Comparison of ENCODE assay signal across 8 cellular contexts in the genomic region with DNA sequence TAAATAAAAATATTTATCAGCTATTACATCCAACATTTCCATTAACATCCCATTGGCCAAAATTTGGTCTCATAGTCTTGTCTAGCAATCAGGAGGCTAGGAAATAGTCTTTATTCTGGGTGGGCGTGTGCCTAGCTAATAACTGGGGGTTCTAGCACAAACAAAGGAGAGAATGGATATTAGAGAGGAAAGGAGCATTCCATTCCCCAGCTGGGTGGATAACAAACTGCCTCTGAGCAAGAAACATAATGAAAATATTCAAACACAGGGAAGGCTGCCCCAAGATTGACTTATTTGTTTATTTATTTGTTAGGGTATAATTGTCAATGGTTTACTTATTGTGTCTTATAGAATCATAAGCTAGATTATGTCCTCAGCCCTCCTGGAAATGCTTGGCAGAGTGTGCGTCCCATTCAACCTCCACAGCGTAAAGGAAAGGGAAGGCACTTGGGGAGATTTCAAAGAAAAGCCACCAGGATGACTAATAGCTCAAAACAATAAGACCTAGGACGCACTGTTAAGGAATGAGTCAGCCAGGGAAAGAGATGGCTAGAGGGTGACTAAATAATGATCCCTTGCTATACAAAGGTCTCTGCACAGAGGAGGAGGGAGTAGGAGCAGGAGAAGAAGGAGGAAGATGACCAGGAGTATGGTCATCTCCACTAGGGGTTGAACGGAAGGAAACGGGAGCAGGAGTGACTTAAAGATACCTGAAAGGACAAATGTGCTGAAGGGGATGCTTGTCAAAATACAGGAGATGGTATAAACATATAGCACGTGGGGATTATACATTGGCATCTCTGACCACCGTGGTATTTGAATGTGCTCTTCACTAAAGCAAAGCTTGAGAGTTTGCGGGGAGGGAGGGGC. TPM values are rescaled to one million over a fixed set of nuclear protein-coding genes. Genes with fewer than 3 reads are reported as not detected.
DNase-seq lines count a peak whose midpoint lies in the region; ATAC-seq and TF ChIP-seq lines count a peak whose summit lies in the region.

No MANE protein-coding gene starts in this region.

- H3K4me3 ChIP-seq in ACC112 (ENCODE audit: low read depth, low read length) = peak overlapping the region; percentile 22; the same call in 1 of the 2 replicates

- peaks cover 26% of the 10 kb centered on the region for H3K4me1 ChIP-seq in ACC112 (ENCODE audit: control insufficient read depth, insufficient read depth, low read length, unreplicated experiment)

- H3K27me3 Mint-ChIP-seq in HFFc6 (ENCODE audit: insufficient read depth) (no peaks in the 10 kb centered on the region; the same call in 1 of the 2 replicates), WTC11 (ENCODE audit: low read depth) (no peaks in the 10 kb centered on the region), osteocyte (ENCODE audit: unreplicated experiment) (no peaks in the 10 kb centered on the region)

- peak; percentile 79 for ATAC-seq in WTC11
- ATAC-seq in HG02759 (IDR thresholded peaks at IDR 0.05; ENCODE audit: unreplicated experiment) = no peak
- no peak for ATAC-seq in GM19035 (IDR thresholded peaks at IDR 0.05; ENCODE audit: unreplicated experiment)

- no peaks in the 10 kb centered on the region for H3K27me3 ChIP-seq in ACC112 (ENCODE audit: insufficient read depth, low read length)

- no peak overlapping the region for H2AFZ ChIP-seq in ACC112 (ENCODE audit: low read length, unreplicated experiment)

- no peak for TF ChIP-seq CTCF in HFFc6 (IDR thresholded peaks at IDR 0.05)
- TF ChIP-seq CTCF in WTC11 (IDR thresholded peaks at IDR 0.05) = no peak
- no peak for TF ChIP-seq CTCF in osteocyte (IDR thresholded peaks at IDR 0.05)

- POLR2A ChIA-PET in WTC11 (lab: Charles Lee) = interaction anchor here (0.5 to 0.7 kb wide), 2 partner anchors 37 to 82 kb away, joined by 3 to 4 read pairs; no protein-coding TSS in a partner anchor

- H3K36me3 Mint-ChIP-seq in HFFc6 (ENCODE audit: low read depth) (peaks cover 8% of the 10 kb centered on the region; the same call in 1 of the 2 replicates), WTC11 (no peaks in the 10 kb centered on the region), osteocyte (ENCODE audit: unreplicated experiment) (peaks cover 3% of the 10 kb centered on the region)

- H3K27ac ChIP-seq in ACC112 (ENCODE audit: low read depth, low read length) = peak overlapping the region; percentile 72

- no peaks in the 10 kb centered on the region for H3K79me2 ChIP-seq in ACC112 (ENCODE audit: control insufficient read depth, insufficient read depth, low read length, unreplicated experiment)

- H3K4me3 Mint-ChIP-seq in HFFc6 (peak overlapping the region; percentile 68), WTC11 (no peak overlapping the region), osteocyte (ENCODE audit: unreplicated experiment) (no peak overlapping the region)

- peaks cover 6% of the 10 kb centered on the region; the same call in 1 of the 2 replicates for H3K9me3 Mint-ChIP-seq in HFFc6
- H3K9me3 Mint-ChIP-seq in WTC11 = no peaks in the 10 kb centered on the region
- peaks cover 9% of the 10 kb centered on the region for H3K9me3 Mint-ChIP-seq in osteocyte (ENCODE audit: unreplicated experiment)

- H3K36me3 ChIP-seq in ACC112 (ENCODE audit: insufficient read depth, low read length) = no peaks in the 10 kb centered on the region

- DNase-seq in HFFc6 = peak; percentile 92
- no peak for DNase-seq in WTC11 (ENCODE audit: low spot score)
- DNase-seq in iPS-NIHi7 (ENCODE audit: extremely low spot score) = peak; percentile 49
- no peak for DNase-seq in osteocyte (ENCODE audit: extremely low spot score, unreplicated experiment)
- no peak for DNase-seq in NCI-H1436 treated with DMSO at 0.1 percent for 48 hours (lab: John Stamatoyannopoulos, UW)

- CTCF ChIA-PET in WTC11 (lab: Charles Lee) = interaction anchor here (1.4 kb wide), 1 partner anchor 17 kb away, joined by 3 read pairs; no protein-coding TSS in a partner anchor

- H3K27ac Mint-ChIP-seq in HFFc6 = peak overlapping the region; percentile 73
- H3K27ac Mint-ChIP-seq in WTC11 = no peak overlapping the region
- no peak overlapping the region for H3K27ac Mint-ChIP-seq in osteocyte (ENCODE audit: unreplicated experiment)

- peaks cover 43% of the 10 kb centered on the region for H3K4me1 Mint-ChIP-seq in HFFc6 (ENCODE audit: low read depth)
- peaks cover 17% of the 10 kb centered on the region for H3K4me1 Mint-ChIP-seq in WTC11
- peaks cover 10% of the 10 kb centered on the region for H3K4me1 Mint-ChIP-seq in osteocyte (ENCODE audit: unreplicated experiment)

TF ChIP-seq in WTC11, 78 proteins besides CTCF, POLR2A, EP300 and RAD21:
- TF ChIP-seq ESRRA (CRISPR knock-in tag; IDR thresholded peaks at IDR 0.05; ENCODE audit: borderline replicate concordance) (no peak), FOXP1 (CRISPR knock-in tag; IDR thresholded peaks at IDR 0.05; ENCODE audit: borderline replicate concordance) (no peak), NR3C1 (CRISPR knock-in tag; conservative IDR thresholded peaks at IDR 0.05; ENCODE audit: low read depth) (no peak), EMX1 (CRISPR knock-in tag; IDR thresholded peaks at IDR 0.05) (no peak), MXD4 (CRISPR knock-in tag; IDR thresholded peaks at IDR 0.05; ENCODE audit: borderline replicate concordance) (no peak), HMGA2 (CRISPR knock-in tag; IDR thresholded peaks at IDR 0.05) (no peak), RORB (CRISPR knock-in tag; IDR thresholded peaks at IDR 0.05) (no peak), ZNF416 (CRISPR knock-in tag; IDR thresholded peaks at IDR 0.05) (no peak), ZNF138 (CRISPR knock-in tag; conservative IDR thresholded peaks at IDR 0.05) (no peak)
- TF ChIP-seq, protein P1, sequence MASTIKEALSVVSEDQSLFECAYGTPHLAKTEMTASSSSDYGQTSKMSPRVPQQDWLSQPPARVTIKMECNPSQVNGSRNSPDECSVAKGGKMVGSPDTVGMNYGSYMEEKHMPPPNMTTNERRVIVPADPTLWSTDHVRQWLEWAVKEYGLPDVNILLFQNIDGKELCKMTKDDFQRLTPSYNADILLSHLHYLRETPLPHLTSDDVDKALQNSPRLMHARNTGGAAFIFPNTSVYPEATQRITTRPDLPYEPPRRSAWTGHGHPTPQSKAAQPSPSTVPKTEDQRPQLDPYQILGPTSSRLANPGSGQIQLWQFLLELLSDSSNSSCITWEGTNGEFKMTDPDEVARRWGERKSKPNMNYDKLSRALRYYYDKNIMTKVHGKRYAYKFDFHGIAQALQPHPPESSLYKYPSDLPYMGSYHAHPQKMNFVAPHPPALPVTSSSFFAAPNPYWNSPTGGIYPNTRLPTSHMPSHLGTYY (CRISPR knock-in tag; IDR thresholded peaks at IDR 0.05) = no peak
- TF ChIP-seq, protein P2, sequence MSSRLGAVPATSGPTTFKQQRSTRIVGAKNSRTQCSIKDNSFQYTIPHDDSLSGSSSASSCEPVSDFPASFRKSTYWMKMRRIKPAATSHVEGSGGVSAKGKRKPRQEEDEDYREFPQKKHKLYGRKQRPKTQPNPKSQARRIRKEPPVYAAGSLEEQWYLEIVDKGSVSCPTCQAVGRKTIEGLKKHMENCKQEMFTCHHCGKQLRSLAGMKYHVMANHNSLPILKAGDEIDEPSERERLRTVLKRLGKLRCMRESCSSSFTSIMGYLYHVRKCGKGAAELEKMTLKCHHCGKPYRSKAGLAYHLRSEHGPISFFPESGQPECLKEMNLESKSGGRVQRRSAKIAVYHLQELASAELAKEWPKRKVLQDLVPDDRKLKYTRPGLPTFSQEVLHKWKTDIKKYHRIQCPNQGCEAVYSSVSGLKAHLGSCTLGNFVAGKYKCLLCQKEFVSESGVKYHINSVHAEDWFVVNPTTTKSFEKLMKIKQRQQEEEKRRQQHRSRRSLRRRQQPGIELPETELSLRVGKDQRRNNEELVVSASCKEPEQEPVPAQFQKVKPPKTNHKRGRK (CRISPR knock-in tag; IDR thresholded peaks at IDR 0.05; ENCODE audit: borderline replicate concordance) = no peak
- TF ChIP-seq, protein P3, sequence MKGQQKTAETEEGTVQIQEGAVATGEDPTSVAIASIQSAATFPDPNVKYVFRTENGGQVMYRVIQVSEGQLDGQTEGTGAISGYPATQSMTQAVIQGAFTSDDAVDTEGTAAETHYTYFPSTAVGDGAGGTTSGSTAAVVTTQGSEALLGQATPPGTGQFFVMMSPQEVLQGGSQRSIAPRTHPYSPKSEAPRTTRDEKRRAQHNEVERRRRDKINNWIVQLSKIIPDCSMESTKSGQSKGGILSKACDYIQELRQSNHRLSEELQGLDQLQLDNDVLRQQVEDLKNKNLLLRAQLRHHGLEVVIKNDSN (CRISPR knock-in tag; IDR thresholded peaks at IDR 0.05) = no peak

RNA-seq across cellular contexts. Expression of a gene that starts 23.5 kb away (rescaled TPM):
- total RNA-seq in HFFc6 (2021; fragmentation: NEBNext Ultra II Directional; extraction: Animal tissue kit (Norgen Biotek cat#: 25700)) = 10 to 100 TPM; 20.0 to 25.2 (median 22.7) TPM
- total RNA-seq in WTC11 (2021) (23.1 to 26.1 TPM (median 25.1 TPM) in 3 replicates), osteocyte (31.8 and 32.6 TPM in 2 replicates)

RNA-seq across cellular contexts. Expression of a gene that starts 56.2 kb away (rescaled TPM):
- total RNA-seq in HFFc6 (2021; fragmentation: NEBNext Ultra II Directional; extraction: Animal tissue kit (Norgen Biotek cat#: 25700)) = 1,000 to 10,000 TPM in 1 of 6 experiments, 100 to 1,000 TPM in 5; 752 to 1,001 (median 859) TPM
- total RNA-seq in WTC11 (2021) (1,082 to 1,187 TPM (median 1,146 TPM) in 3 replicates), osteocyte (756 and 802 TPM in 2 replicates)

Comparison
In these comparisons a context has a peak if more than half of its experiments do, and no peak if none do; other contexts are left out.
1. DNase-seq: peak in HFFc6 (single experiment) and iPS-NIHi7 (single experiment); none in WTC11 (single experiment), osteocyte (single experiment) and NCI-H1436 treated with DMSO at 0.1 percent for 48 hours (single experiment).